In the genomic region with DNA sequence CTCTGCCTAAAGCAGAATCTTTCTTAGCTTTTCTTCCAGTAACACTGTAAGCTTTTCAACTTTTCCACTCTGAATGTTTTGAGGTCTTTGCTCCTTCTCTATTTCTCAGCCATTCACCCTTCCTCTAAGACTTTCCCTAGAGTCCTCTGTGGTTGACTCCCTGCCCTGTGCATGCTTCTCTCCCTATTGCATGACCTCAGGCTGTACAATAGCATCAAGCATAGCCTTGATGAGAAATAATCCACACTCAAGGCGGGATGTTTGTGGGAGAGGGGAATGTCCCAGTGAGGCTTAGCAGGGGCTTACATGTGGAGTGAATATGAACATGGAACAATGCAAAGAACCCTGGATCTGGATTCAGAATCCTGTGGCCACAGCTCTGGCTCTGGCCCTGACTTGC, we compare ENCODE assay signal across 19 cellular contexts.
"Had no signal": no experiment of that assay in that cellular context is flagged by ENCODE, and none has a peak within 500 bp of the region (broad histone marks: within the 10 kb centered on the region; RNA-seq: fewer than 3 reads in every experiment).

No MANE protein-coding gene starts in this region.

- H3K4me1 ChIP-seq: breast epithelium, spleen had no signal

- H3K36me3 ChIP-seq: breast epithelium, ovary, spleen, thoracic aorta, upper lobe of right lung had no signal

- H3K4me1 Mint-ChIP-seq: activated CD4-positive, alpha-beta T cell treated with anti-CD3 and anti-CD28 coated beads, Interleukin-2, amount 10 ng/mL, durations not matched to agents 24 days and 14 days; stimulated activated naive CD8-positive, alpha-beta T cell treated with anti-CD3 and anti-CD28 coated beads, Interleukin-15, amount 100 ng/mL, for 72 hours had no signal

- DNase-seq: activated CD4-positive, alpha-beta T cell treated with anti-CD3 and anti-CD28 coated beads, Interleukin-2, amount 10 ng/mL, durations not matched to agents 24 days and 14 days; activated CD4-positive, CD25-positive, alpha-beta regulatory T cell; activated CD8-positive, alpha-beta memory T cell treated with anti-CD3 and anti-CD28 coated beads, Interleukin-2, amount 50 U/mL, for 48 hours; activated gamma-delta T cell; activated T-cell treated with anti-CD3 and anti-CD28 coated beads, Interleukin-2, amount 50 U/mL, for 72 hours; endodermal cell; hypothalamus; left ventricle myocardium superior; mesendoderm; ovary; spleen; stimulated activated CD4-positive, alpha-beta T cell treated with anti-CD3 and anti-CD28 coated beads, Interleukin-1b, Interleukin-23, amount 100 ng/mL, for 48 hours; stimulated activated naive CD8-positive, alpha-beta T cell treated with anti-CD3 and anti-CD28 coated beads, Interleukin-15, amount 100 ng/mL, for 72 hours; upper lobe of right lung had no signal

- ATAC-seq: activated T-cell treated with anti-CD3 and anti-CD28 coated beads, Interleukin-2, amount 50 U/mL, for 72 hours; left ventricle myocardium superior; stimulated activated naive CD8-positive, alpha-beta T cell treated with anti-CD3 and anti-CD28 coated beads, Interleukin-15, amount 100 ng/mL, for 72 hours; upper lobe of right lung had no signal

- H3K27ac Mint-ChIP-seq: activated CD4-positive, alpha-beta T cell treated with anti-CD3 and anti-CD28 coated beads, Interleukin-2, amount 10 ng/mL, durations not matched to agents 24 days and 14 days; activated naive CD8-positive, alpha-beta T cell; activated T-cell treated with anti-CD3 and anti-CD28 coated beads, Interleukin-2, amount 50 U/mL, for 72 hours; endodermal cell; stimulated activated naive CD8-positive, alpha-beta T cell treated with anti-CD3 and anti-CD28 coated beads, Interleukin-15, amount 100 ng/mL, for 72 hours; T-helper 2 cell treated with Interferon-gamma antibody and Interleukin-4, amounts not matched to agents 5 μg/mL and 100 μg/mL, for 36 hours had no signal

- H3K4me3 Mint-ChIP-seq: activated CD4-positive, alpha-beta T cell treated with anti-CD3 and anti-CD28 coated beads, Interleukin-2, amount 10 ng/mL, durations not matched to agents 24 days and 14 days; activated naive CD8-positive, alpha-beta T cell; activated T-cell treated with anti-CD3 and anti-CD28 coated beads, Interleukin-2, amount 50 U/mL, for 72 hours; endodermal cell; neural crest cell; stimulated activated naive CD8-positive, alpha-beta T cell treated with anti-CD3 and anti-CD28 coated beads, Interleukin-15, amount 100 ng/mL, for 72 hours; T-helper 2 cell treated with Interferon-gamma antibody and Interleukin-4, amounts not matched to agents 5 μg/mL and 100 μg/mL, for 36 hours had no signal

- H3K9me3 ChIP-seq: breast epithelium, ovary, spleen, thoracic aorta, upper lobe of right lung had no signal

- H3K36me3 Mint-ChIP-seq: activated naive CD8-positive, alpha-beta T cell had no signal

- H3K27me3 ChIP-seq: breast epithelium, ovary, upper lobe of right lung had no signal

- H3K27ac ChIP-seq: breast epithelium, ovary, spleen, thoracic aorta, upper lobe of right lung had no signal

- H3K9me3 Mint-ChIP-seq: activated CD4-positive, alpha-beta T cell treated with anti-CD3 and anti-CD28 coated beads, Interleukin-2, amount 10 ng/mL, durations not matched to agents 24 days and 14 days; T-helper 2 cell treated with Interferon-gamma antibody and Interleukin-4, amounts not matched to agents 5 μg/mL and 100 μg/mL, for 36 hours had no signal

- H3K4me3 ChIP-seq: breast epithelium, ovary, spleen, thoracic aorta, upper lobe of right lung had no signal
